Comparison of ENCODE assay signal across 17 cellular contexts in genomic region chr5:58872670-58873273, GRCh38.
"Had no signal": no experiment of that assay in that cellular context is flagged by ENCODE, and none has a peak within 500 bp of the region (broad histone marks: within the 10 kb centered on the region; RNA-seq: fewer than 3 reads in every experiment).

No MANE protein-coding gene starts in this region.

- H3K9me3 ChIP-seq: body of pancreas, neutrophil, sigmoid colon, spleen, upper lobe of right lung had no signal

- H3K36me3 ChIP-seq: neutrophil, sigmoid colon, spleen, upper lobe of right lung had no signal

- H3K27ac ChIP-seq: body of pancreas, coronary artery, neutrophil, parathyroid adenoma, sigmoid colon, spleen, upper lobe of right lung had no signal

- H3K4me1 ChIP-seq: body of pancreas, parathyroid adenoma, sigmoid colon, spleen, upper lobe of right lung had no signal

- DNase-seq: activated CD4-positive, alpha-beta T cell treated with anti-CD3 and anti-CD28 coated beads, Interleukin-2, amount 10 ng/mL, durations not matched to agents 24 days and 14 days; activated CD8-positive, alpha-beta T cell treated with anti-CD3 and anti-CD28 coated beads for 36 hours; activated naive CD4-positive, alpha-beta T cell treated with Interleukin-2 at 50 U/mL for 16 hours; activated naive CD8-positive, alpha-beta T cell treated with anti-CD3 and anti-CD28 coated beads, Interleukin-2, amount 10 ng/mL, durations not matched to agents 7 days and 5 days; activated T-cell treated with anti-CD3 and anti-CD28 coated beads, Interleukin-2, amount 50 U/mL, for 24 hours; amygdala; caudate nucleus; kidney; sigmoid colon; spleen; stimulated activated naive B cell treated with anti-CD40 and anti-IgM and Interleukin-4, amounts not matched to agents 10 μg/mL and 1 μg/mL and 100 μg/mL, for 72 hours; upper lobe of right lung had no signal

- H3K4me3 ChIP-seq: body of pancreas, coronary artery, sigmoid colon, spleen, upper lobe of right lung had no signal

- FAIRE-seq: frontal cortex, kidney had no signal

- H3K27me3 ChIP-seq: body of pancreas, sigmoid colon, upper lobe of right lung had no signal
